8 cellular contexts compared by ENCODE assay signal in genomic region chr2:230412369-230412706, GRCh38. TPM values are rescaled to one million over a fixed set of nuclear protein-coding genes. Genes with fewer than 3 reads are reported as not detected.
DNase-seq lines count a peak whose midpoint lies in the region; ATAC-seq and TF ChIP-seq lines count a peak whose summit lies in the region.

No MANE protein-coding gene starts in this region.

- H3K36me3 Mint-ChIP-seq in activated T-cell treated with anti-CD3 and anti-CD28 coated beads, Interleukin-2, amount 50 U/mL, for 24 hours (ENCODE audit: low read depth): peaks cover 14% of the 10 kb centered on the region
- peaks cover 2% of the 10 kb centered on the region for H3K36me3 Mint-ChIP-seq in activated T-helper 17 cell treated with anti-CD3 and anti-CD28 coated beads, Interleukin-2, amount 50 U/mL, for 72 hours (ENCODE audit: low read depth)

- peaks cover 12 to 30% of the 10 kb centered on the region in 2 donors for H3K4me1 ChIP-seq in thyroid gland

- H3K27me3 Mint-ChIP-seq in activated T-cell treated with anti-CD3 and anti-CD28 coated beads, Interleukin-2, amount 50 U/mL, for 24 hours: no peaks in the 10 kb centered on the region
- no peaks in the 10 kb centered on the region for H3K27me3 Mint-ChIP-seq in activated T-helper 17 cell treated with anti-CD3 and anti-CD28 coated beads, Interleukin-2, amount 50 U/mL, for 72 hours

- no peaks in the 10 kb centered on the region for H3K9me3 Mint-ChIP-seq in activated T-cell treated with anti-CD3 and anti-CD28 coated beads, Interleukin-2, amount 50 U/mL, for 24 hours
- H3K9me3 Mint-ChIP-seq in activated T-helper 17 cell treated with anti-CD3 and anti-CD28 coated beads, Interleukin-2, amount 50 U/mL, for 72 hours: no peaks in the 10 kb centered on the region

- peak overlapping the region; percentile 90 for H3K4me3 Mint-ChIP-seq in activated T-cell treated with anti-CD3 and anti-CD28 coated beads, Interleukin-2, amount 50 U/mL, for 24 hours
- peak overlapping the region; percentile 100 for H3K4me3 Mint-ChIP-seq in activated T-helper 17 cell treated with anti-CD3 and anti-CD28 coated beads, Interleukin-2, amount 50 U/mL, for 72 hours

- peak overlapping the region; percentile 74 to 89 (median 85) for H3K27ac ChIP-seq in thyroid gland

- peaks cover 75% of the 10 kb centered on the region for H3K4me1 Mint-ChIP-seq in activated T-cell treated with anti-CD3 and anti-CD28 coated beads, Interleukin-2, amount 50 U/mL, for 24 hours (ENCODE audit: low read depth)
- peaks cover 13% of the 10 kb centered on the region for H3K4me1 Mint-ChIP-seq in activated T-helper 17 cell treated with anti-CD3 and anti-CD28 coated beads, Interleukin-2, amount 50 U/mL, for 72 hours

- TF ChIP-seq CTCF in thyroid gland (IDR thresholded peaks at IDR 0.05): no peak

- H3K27ac Mint-ChIP-seq in activated T-cell treated with anti-CD3 and anti-CD28 coated beads, Interleukin-2, amount 50 U/mL, for 24 hours: peak overlapping the region; percentile 97
- H3K27ac Mint-ChIP-seq in activated T-helper 17 cell treated with anti-CD3 and anti-CD28 coated beads, Interleukin-2, amount 50 U/mL, for 72 hours: peak overlapping the region; percentile 98

- no peaks in the 10 kb centered on the region for H3K9me3 ChIP-seq in thyroid gland

- no peaks in the 10 kb centered on the region for H3K27me3 ChIP-seq in thyroid gland

- no peak for DNase-seq in activated T-cell treated with anti-CD3 and anti-CD28 coated beads, Interleukin-2, amount 50 U/mL, for 24 hours
- no peak for DNase-seq in activated T-cell treated with anti-CD3 and anti-CD28 coated beads, Interleukin-2, amount 50 U/mL, for 48 hours
- DNase-seq in left lobe of liver (ENCODE audit: low spot score) (no peak), thyroid gland (no peak), NCI-H1092 treated with DMSO at 0.1 percent for 48 hours (lab: John Stamatoyannopoulos, UW) (no peak), NCI-H748 (lab: John Stamatoyannopoulos, UW; ENCODE audit: unreplicated experiment) (no peak), NK-92 (lab: John Stamatoyannopoulos, UW; ENCODE audit: unreplicated experiment) (no peak)

- no peaks in the 10 kb centered on the region for H3K36me3 ChIP-seq in thyroid gland

- no peak for TF ChIP-seq POLR2A in thyroid gland (IDR thresholded peaks at IDR 0.05)

- no peak for ATAC-seq in activated T-helper 17 cell treated with anti-CD3 and anti-CD28 coated beads, Interleukin-2, amount 50 U/mL, for 72 hours (replicated peaks)
- ATAC-seq in left lobe of liver: peak; percentile 4

- H3K4me3 ChIP-seq in thyroid gland (replicated peaks in 1 of 3): peak overlapping the region in 1 of 3 donors; percentile 50

- 97 to 98% methylated on average over 3 of the region's 3 CpGs for WGBS in thyroid gland, 2 donors

- intact Hi-C loops in thyroid gland (cut with DNase I): no loop called here

RNA-seq across cellular contexts. Expression of gene SP100, which starts 3.7 kb away (rescaled TPM):
- total RNA-seq in activated T-helper 17 cell treated with anti-CD3 and anti-CD28 coated beads, Interleukin-2, amount 50 U/mL, for 72 hours: 100 to 1,000 TPM; 131 to 175 TPM
- total RNA-seq in left lobe of liver (24.0 TPM), thyroid gland (100 to 1,000 TPM in 2 of 4 donors, 10 to 100 TPM in 2; 84.0 to 151 (median 98.0) TPM)
